ENCODE assay signal across 12 cellular contexts in the genomic region with DNA sequence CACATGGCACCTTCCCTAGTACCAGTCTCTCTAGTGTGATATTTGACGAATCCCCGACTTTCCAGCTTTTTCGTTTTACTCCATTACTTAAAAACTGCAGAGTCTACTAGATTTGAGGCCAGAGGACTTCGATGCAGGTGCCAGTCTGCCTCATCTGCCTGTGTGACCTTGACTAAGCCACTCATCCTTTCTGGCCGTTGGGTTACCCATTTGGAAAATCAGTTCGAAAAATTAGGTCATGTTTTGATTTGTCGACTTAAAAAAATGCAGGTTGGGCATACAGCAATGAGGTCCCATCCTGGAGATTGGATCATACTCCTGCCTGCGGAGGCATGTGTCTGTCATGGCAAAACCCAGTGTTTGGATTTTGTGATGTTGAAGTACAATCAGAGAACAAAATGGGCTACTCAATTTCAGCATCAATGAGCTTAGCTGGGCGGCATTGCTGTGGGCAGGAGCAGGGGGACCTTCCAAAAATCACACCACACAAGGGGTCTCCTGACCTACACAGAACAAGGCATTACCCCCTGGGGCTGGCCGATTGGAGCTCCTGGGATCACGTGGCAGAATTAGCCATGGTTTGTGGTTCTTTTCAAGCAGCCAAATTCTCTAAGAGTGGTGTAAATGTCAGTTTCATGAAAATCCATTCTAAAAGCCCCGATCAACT.
A peak's percentile ranks its signal among the peaks of the same experiment; 100 is the strongest.
DNase-seq lines count a peak whose midpoint lies in the region; ATAC-seq and TF ChIP-seq lines count a peak whose summit lies in the region.
"Had no signal": no experiment of that assay in that cellular context is flagged by ENCODE, and none has a peak within 500 bp of the region (broad histone marks: within the 10 kb centered on the region; RNA-seq: fewer than 3 reads in every experiment).

No MANE protein-coding gene starts in this region.

- no peaks in the 10 kb centered on the region for H3K36me3 Mint-ChIP-seq in neural progenitor cell
- H3K36me3 Mint-ChIP-seq in activated CD4-positive, alpha-beta T cell treated with anti-CD3 and anti-CD28 coated beads for 36 hours (ENCODE audit: low read depth) = no peaks in the 10 kb centered on the region
- H3K36me3 Mint-ChIP-seq in CD4-positive, alpha-beta T cell (ENCODE audit: low read depth) = no peaks in the 10 kb centered on the region
- H3K36me3 Mint-ChIP-seq: CD8-positive, alpha-beta memory T cell had no signal

- peaks cover 16% of the 10 kb centered on the region for H4K20me1 ChIP-seq in neural progenitor cell (ENCODE audit: low read depth)

- H3K4me2 ChIP-seq in neural progenitor cell = peak overlapping the region; percentile 65

- H3K9me3 ChIP-seq in neural progenitor cell (ENCODE audit: low read depth) (no peaks in the 10 kb centered on the region), mucosa of descending colon (no peaks in the 10 kb centered on the region)
- H3K9me3 ChIP-seq in CD4-positive, alpha-beta T cell (ENCODE audit: control insufficient read depth, low read length) = no peaks in the 10 kb centered on the region

- H3K27ac Mint-ChIP-seq in neural progenitor cell = peak overlapping the region; percentile 65
- no peak overlapping the region for H3K27ac Mint-ChIP-seq in activated CD4-positive, alpha-beta T cell treated with anti-CD3 and anti-CD28 coated beads for 36 hours
- no peak overlapping the region for H3K27ac Mint-ChIP-seq in CD4-positive, alpha-beta T cell
- H3K27ac Mint-ChIP-seq: CD8-positive, alpha-beta memory T cell had no signal

- ATAC-seq in activated CD4-positive, alpha-beta T cell treated with anti-CD3 and anti-CD28 coated beads for 36 hours = no peak
- ATAC-seq in CD4-positive, alpha-beta T cell (ENCODE audit: poor library complexity) = no peak
- no peak for ATAC-seq in mucosa of descending colon

- no peaks in the 10 kb centered on the region for H3K9me3 Mint-ChIP-seq in neural progenitor cell
- H3K9me3 Mint-ChIP-seq in activated CD4-positive, alpha-beta T cell treated with anti-CD3 and anti-CD28 coated beads for 36 hours (ENCODE audit: low read depth) = no peaks in the 10 kb centered on the region
- no peaks in the 10 kb centered on the region for H3K9me3 Mint-ChIP-seq in CD4-positive, alpha-beta T cell
- H3K9me3 Mint-ChIP-seq: CD8-positive, alpha-beta memory T cell had no signal

- no peak overlapping the region for H2AFZ ChIP-seq in neural progenitor cell (replicated peaks)

- peaks cover 26% of the 10 kb centered on the region for H3K27me3 ChIP-seq in neural progenitor cell
- H3K27me3 ChIP-seq in CD4-positive, alpha-beta T cell (ENCODE audit: control insufficient read depth, insufficient read depth, low read length) = no peaks in the 10 kb centered on the region

- peaks cover 21% of the 10 kb centered on the region for H3K27me3 Mint-ChIP-seq in neural progenitor cell (ENCODE audit: insufficient read depth, low read depth)
- H3K27me3 Mint-ChIP-seq in activated CD4-positive, alpha-beta T cell treated with anti-CD3 and anti-CD28 coated beads for 36 hours = peaks cover 10% of the 10 kb centered on the region
- peaks cover 38% of the 10 kb centered on the region for H3K27me3 Mint-ChIP-seq in CD4-positive, alpha-beta T cell

- POLR2A ChIA-PET in activated CD4-positive, alpha-beta T cell treated with anti-CD3 and anti-CD28 coated beads for 36 hours (lab: Charles Lee) = no interaction called here
- POLR2A ChIA-PET in CD4-positive, alpha-beta T cell (lab: Charles Lee) = no interaction called here

- H3K4me1 Mint-ChIP-seq in neural progenitor cell = peaks cover 47% of the 10 kb centered on the region
- H3K4me1 Mint-ChIP-seq in activated CD4-positive, alpha-beta T cell treated with anti-CD3 and anti-CD28 coated beads for 36 hours = no peaks in the 10 kb centered on the region
- no peaks in the 10 kb centered on the region for H3K4me1 Mint-ChIP-seq in CD4-positive, alpha-beta T cell (ENCODE audit: low read depth)
- H3K4me1 Mint-ChIP-seq: CD8-positive, alpha-beta memory T cell had no signal

- H3K36me3 ChIP-seq in neural progenitor cell = no peaks in the 10 kb centered on the region
- no peaks in the 10 kb centered on the region for H3K36me3 ChIP-seq in mucosa of descending colon (ENCODE audit: low read depth)

- no peak overlapping the region for H3K9ac ChIP-seq in neural progenitor cell

- peaks cover 24% of the 10 kb centered on the region for H3F3A ChIP-seq in neural progenitor cell (ENCODE audit: low read depth)

- CTCF ChIA-PET in activated CD4-positive, alpha-beta T cell treated with anti-CD3 and anti-CD28 coated beads for 36 hours (lab: Charles Lee) = interaction anchor here (0.8 to 1.1 kb wide), 2 partner anchors 14 to 205 kb away, joined by 3 to 4 read pairs; no protein-coding TSS in a partner anchor
- CTCF ChIA-PET in CD4-positive, alpha-beta T cell (lab: Charles Lee) = no interaction called here

- H3K4me1 ChIP-seq in neural progenitor cell (peaks cover 25% of the 10 kb centered on the region), mucosa of descending colon (ENCODE audit: low read depth) (no peaks in the 10 kb centered on the region)

- H3K79me2 ChIP-seq in neural progenitor cell (ENCODE audit: low read depth) = no peaks in the 10 kb centered on the region

- no peak overlapping the region for H3K27ac ChIP-seq in neural progenitor cell
- H3K27ac ChIP-seq in CD4-positive, alpha-beta T cell (ENCODE audit: low read depth, low read length) = no peak overlapping the region

- H3K4me3 Mint-ChIP-seq in neural progenitor cell = peak overlapping the region; percentile 67
- H3K4me3 Mint-ChIP-seq in activated CD4-positive, alpha-beta T cell treated with anti-CD3 and anti-CD28 coated beads for 36 hours = no peak overlapping the region
- no peak overlapping the region for H3K4me3 Mint-ChIP-seq in CD4-positive, alpha-beta T cell
- H3K4me3 Mint-ChIP-seq: CD8-positive, alpha-beta memory T cell had no signal

- H3K4me3 ChIP-seq in neural progenitor cell (peak overlapping the region; percentile 23), mucosa of descending colon (no peak overlapping the region)

- intact Hi-C loops in activated CD4-positive, alpha-beta T cell treated with anti-CD3 and anti-CD28 coated beads for 36 hours (cut with DNase I, micrococcal nuclease) = no loop called here
- intact Hi-C loops in CD4-positive, alpha-beta T cell (cut with DNase I, micrococcal nuclease) = no loop called here
- intact Hi-C loops in mucosa of descending colon (cut with DNase I, micrococcal nuclease) = no loop called here

- TF ChIP-seq CTCF in neural progenitor cell (IDR thresholded peaks at IDR 0.05) = no peak
- TF ChIP-seq CTCF in CD4-positive, alpha-beta T cell (IDR thresholded peaks at IDR 0.05) = no peak
- TF ChIP-seq CTCF in mucosa of descending colon (IDR thresholded peaks at IDR 0.05) = no peak

- DNase-seq in astrocyte of the hippocampus (ENCODE audit: low read depth, low spot score) = peak; percentile 47
- peak; percentile 38 for DNase-seq in islet precursor cell
- DNase-seq in neural progenitor cell (ENCODE audit: low spot score) = peak; percentile 80
- DNase-seq in activated CD4-positive, alpha-beta T cell treated with anti-CD3 and anti-CD28 coated beads for 36 hours = no peak
- no peak for DNase-seq in CD4-positive, alpha-beta T cell
- DNase-seq in OCI-M1 (lab: John Stamatoyannopoulos, UW) = no peak
- DNase-seq in mucosa of descending colon = no peak
- DNase-seq: CD8-positive, alpha-beta memory T cell; KBM-7; NCI-H1694; NCI-H2171; NCI-H446 treated with DMSO at 0.1 percent for 48 hours had no signal

Comparison
In these comparisons a context has a peak if more than half of its experiments do, and no peak if none do; other contexts are left out.
1. DNase-seq: peak in astrocyte of the hippocampus (single experiment), islet precursor cell (single experiment) and neural progenitor cell (single experiment); none in activated CD4-positive, alpha-beta T cell treated with anti-CD3 and anti-CD28 coated beads for 36 hours (single experiment), CD4-positive, alpha-beta T cell (0 of 10), OCI-M1 (single experiment) and mucosa of descending colon (0 of 3).